In genomic region chr22:16795504-16795903, GRCh38 we compare ENCODE assay signal across 10 cellular contexts. TPM values are rescaled to one million over a fixed set of nuclear protein-coding genes. Genes with fewer than 3 reads are reported as not detected.
"Had no signal": no experiment of that assay in that cellular context is flagged by ENCODE, and none has a peak within 500 bp of the region (broad histone marks: within the 10 kb centered on the region; RNA-seq: fewer than 3 reads in every experiment).

No MANE protein-coding gene starts in this region.

RNA-seq across cellular contexts. Expression of gene XKR3, which starts 29.7 kb away (rescaled TPM):
- total RNA-seq: activated CD4-positive, alpha-beta memory T cell treated with anti-CD3 and anti-CD28 coated beads for 36 hours; activated CD4-positive, alpha-beta memory T cell treated with anti-CD3 and anti-CD28 coated beads, Interleukin-2, amount 10 ng/mL, durations not matched to agents 7 days and 5 days; activated CD4-positive, alpha-beta T cell treated with anti-CD3 and anti-CD28 coated beads for 36 hours; activated CD4-positive, alpha-beta T cell treated with anti-CD3 and anti-CD28 coated beads, Interleukin-2, amount 10 ng/mL, durations not matched to agents 24 days and 14 days; activated CD4-positive, alpha-beta T cell treated with anti-CD3 and anti-CD28 coated beads, Interleukin-2, amount 10 ng/mL, durations not matched to agents 7 days and 5 days; activated CD8-positive, alpha-beta memory T cell treated with anti-CD3 and anti-CD28 coated beads for 36 hours; activated CD8-positive, alpha-beta T cell treated with anti-CD3 and anti-CD28 coated beads for 36 hours; activated CD8-positive, alpha-beta T cell treated with anti-CD3 and anti-CD28 coated beads, Interleukin-2, amount 10 ng/mL, durations not matched to agents 7 days and 5 days; activated T-cell treated with anti-CD3 and anti-CD28 coated beads, Interleukin-2, amount 50 U/mL, for 4 hours; WTC11 had no signal
